ENCODE assay signal across 1 cellular context in genomic region chr20:62776692-62777527, GRCh38.
TF ChIP-seq lines count a peak whose summit lies in the region.

No MANE protein-coding gene starts in this region.

TF ChIP-seq in K562, 482 proteins besides CTCF, POLR2A, EP300 and RAD21 (continued from another document and continues in another):
- 0 out of 4 replicates have a peak, but pooled peaks of 1 of the 2 experiments have one; percentile 59 for TF ChIP-seq BCLAF1 (IDR thresholded peaks at IDR 0.05; ENCODE audit: borderline replicate concordance in 1 of 2, control insufficient read depth in 1 of 2, low read depth in 2 of 2, low read length in 1 of 2)
- TF ChIP-seq ZNF444 (CRISPR knock-in tag; IDR thresholded peaks at IDR 0.05), result no peak
- TF ChIP-seq POLR2AphosphoS5 (IDR thresholded peaks at IDR 0.05; ENCODE audit: control insufficient read depth, insufficient read depth, low read depth, low read length), result peak; percentile 81
- TF ChIP-seq ELF2 (CRISPR knock-in tag; IDR thresholded peaks at IDR 0.05), result no peak
- TF ChIP-seq MCM5 (IDR thresholded peaks at IDR 0.05; ENCODE audit: low read depth), result no peak
- no peak for TF ChIP-seq MCM3 (IDR thresholded peaks at IDR 0.05)
- TF ChIP-seq, protein P1, sequence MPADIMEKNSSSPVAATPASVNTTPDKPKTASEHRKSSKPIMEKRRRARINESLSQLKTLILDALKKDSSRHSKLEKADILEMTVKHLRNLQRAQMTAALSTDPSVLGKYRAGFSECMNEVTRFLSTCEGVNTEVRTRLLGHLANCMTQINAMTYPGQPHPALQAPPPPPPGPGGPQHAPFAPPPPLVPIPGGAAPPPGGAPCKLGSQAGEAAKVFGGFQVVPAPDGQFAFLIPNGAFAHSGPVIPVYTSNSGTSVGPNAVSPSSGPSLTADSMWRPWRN (IDR thresholded peaks at IDR 0.05; ENCODE audit: low read depth), result no peak
- no peak for TF ChIP-seq ZNF134 (CRISPR knock-in tag; conservative IDR thresholded peaks at IDR 0.05)
- TF ChIP-seq, protein P2, sequence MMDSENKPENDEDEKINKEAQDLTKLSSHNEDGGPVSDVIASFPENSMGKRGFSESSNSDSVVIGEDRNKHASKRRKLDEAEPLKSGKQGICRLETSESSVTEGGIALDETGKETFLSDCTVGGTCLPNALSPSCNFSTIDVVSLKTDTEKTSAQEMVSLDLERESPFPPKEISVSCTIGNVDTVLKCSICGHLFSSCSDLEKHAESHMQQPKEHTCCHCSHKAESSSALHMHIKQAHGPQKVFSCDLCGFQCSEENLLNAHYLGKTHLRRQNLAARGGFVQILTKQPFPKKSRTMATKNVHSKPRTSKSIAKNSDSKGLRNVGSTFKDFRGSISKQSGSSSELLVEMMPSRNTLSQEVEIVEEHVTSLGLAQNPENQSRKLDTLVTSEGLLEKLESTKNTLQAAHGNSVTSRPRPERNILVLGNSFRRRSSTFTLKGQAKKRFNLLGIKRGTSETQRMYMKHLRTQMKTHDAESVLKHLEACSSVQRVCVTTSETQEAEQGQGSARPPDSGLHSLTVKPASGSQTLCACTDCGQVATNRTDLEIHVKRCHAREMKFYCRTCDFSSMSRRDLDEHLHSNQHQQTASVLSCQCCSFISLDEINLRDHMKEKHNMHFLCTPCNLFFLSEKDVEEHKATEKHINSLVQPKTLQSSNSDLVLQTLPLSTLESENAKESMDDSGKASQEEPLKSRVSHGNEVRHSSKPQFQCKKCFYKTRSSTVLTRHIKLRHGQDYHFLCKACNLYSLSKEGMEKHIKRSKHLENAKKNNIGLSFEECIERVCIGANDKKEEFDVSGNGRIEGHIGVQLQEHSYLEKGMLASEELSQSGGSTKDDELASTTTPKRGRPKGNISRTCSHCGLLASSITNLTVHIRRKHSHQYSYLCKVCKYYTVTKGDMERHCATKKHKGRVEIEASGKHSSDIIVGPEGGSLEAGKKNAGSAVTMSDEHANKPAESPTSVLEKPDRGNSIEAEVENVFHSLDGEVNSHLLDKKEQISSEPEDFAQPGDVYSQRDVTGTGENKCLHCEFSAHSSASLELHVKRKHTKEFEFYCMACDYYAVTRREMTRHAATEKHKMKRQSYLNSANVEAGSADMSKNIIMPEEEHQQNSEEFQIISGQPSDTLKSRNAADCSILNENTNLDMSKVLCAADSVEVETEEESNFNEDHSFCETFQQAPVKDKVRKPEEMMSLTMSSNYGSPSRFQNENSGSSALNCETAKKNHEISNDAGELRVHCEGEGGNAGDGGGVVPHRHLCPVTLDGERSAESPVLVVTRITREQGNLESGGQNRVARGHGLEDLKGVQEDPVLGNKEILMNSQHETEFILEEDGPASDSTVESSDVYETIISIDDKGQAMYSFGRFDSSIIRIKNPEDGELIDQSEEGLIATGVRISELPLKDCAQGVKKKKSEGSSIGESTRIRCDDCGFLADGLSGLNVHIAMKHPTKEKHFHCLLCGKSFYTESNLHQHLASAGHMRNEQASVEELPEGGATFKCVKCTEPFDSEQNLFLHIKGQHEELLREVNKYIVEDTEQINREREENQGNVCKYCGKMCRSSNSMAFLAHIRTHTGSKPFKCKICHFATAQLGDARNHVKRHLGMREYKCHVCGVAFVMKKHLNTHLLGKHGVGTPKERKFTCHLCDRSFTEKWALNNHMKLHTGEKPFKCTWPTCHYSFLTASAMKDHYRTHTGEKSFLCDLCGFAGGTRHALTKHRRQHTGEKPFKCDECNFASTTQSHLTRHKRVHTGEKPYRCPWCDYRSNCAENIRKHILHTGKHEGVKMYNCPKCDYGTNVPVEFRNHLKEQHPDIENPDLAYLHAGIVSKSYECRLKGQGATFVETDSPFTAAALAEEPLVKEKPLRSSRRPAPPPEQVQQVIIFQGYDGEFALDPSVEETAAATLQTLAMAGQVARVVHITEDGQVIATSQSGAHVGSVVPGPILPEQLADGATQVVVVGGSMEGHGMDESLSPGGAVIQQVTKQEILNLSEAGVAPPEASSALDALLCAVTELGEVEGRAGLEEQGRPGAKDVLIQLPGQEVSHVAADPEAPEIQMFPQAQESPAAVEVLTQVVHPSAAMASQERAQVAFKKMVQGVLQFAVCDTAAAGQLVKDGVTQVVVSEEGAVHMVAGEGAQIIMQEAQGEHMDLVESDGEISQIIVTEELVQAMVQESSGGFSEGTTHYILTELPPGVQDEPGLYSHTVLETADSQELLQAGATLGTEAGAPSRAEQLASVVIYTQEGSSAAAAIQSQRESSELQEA (IDR thresholded peaks at IDR 0.05; ENCODE audit: low read depth), result no peak
- TF ChIP-seq, protein P3, sequence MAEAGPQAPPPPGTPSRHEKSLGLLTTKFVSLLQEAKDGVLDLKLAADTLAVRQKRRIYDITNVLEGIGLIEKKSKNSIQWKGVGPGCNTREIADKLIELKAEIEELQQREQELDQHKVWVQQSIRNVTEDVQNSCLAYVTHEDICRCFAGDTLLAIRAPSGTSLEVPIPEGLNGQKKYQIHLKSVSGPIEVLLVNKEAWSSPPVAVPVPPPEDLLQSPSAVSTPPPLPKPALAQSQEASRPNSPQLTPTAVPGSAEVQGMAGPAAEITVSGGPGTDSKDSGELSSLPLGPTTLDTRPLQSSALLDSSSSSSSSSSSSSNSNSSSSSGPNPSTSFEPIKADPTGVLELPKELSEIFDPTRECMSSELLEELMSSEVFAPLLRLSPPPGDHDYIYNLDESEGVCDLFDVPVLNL (CRISPR knock-in tag; IDR thresholded peaks at IDR 0.05; ENCODE audit: low read depth), result no peak
- peak; percentile 92 for TF ChIP-seq ELF4 (CRISPR knock-in tag; IDR thresholded peaks at IDR 0.05)
- TF ChIP-seq ZNF3 (CRISPR knock-in tag; IDR thresholded peaks at IDR 0.05), result no peak
- TF ChIP-seq ZC3H8 (IDR thresholded peaks at IDR 0.05), result no peak
- TF ChIP-seq, protein P4, sequence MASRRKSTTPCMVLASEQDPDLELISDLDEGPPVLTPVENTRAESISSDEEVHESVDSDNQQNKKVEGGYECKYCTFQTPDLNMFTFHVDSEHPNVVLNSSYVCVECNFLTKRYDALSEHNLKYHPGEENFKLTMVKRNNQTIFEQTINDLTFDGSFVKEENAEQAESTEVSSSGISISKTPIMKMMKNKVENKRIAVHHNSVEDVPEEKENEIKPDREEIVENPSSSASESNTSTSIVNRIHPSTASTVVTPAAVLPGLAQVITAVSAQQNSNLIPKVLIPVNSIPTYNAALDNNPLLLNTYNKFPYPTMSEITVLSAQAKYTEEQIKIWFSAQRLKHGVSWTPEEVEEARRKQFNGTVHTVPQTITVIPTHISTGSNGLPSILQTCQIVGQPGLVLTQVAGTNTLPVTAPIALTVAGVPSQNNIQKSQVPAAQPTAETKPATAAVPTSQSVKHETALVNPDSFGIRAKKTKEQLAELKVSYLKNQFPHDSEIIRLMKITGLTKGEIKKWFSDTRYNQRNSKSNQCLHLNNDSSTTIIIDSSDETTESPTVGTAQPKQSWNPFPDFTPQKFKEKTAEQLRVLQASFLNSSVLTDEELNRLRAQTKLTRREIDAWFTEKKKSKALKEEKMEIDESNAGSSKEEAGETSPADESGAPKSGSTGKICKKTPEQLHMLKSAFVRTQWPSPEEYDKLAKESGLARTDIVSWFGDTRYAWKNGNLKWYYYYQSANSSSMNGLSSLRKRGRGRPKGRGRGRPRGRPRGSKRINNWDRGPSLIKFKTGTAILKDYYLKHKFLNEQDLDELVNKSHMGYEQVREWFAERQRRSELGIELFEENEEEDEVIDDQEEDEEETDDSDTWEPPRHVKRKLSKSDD (conservative IDR thresholded peaks at IDR 0.05; ENCODE audit: low read length), result no peak
- no peak for TF ChIP-seq POU5F1 (IDR thresholded peaks at IDR 0.05; ENCODE audit: borderline replicate concordance, low read depth, low read length, partially characterized antibody)
- no peak for TF ChIP-seq CCAR2 (IDR thresholded peaks at IDR 0.05; ENCODE audit: low read depth, low read length)
- TF ChIP-seq, protein P5, sequence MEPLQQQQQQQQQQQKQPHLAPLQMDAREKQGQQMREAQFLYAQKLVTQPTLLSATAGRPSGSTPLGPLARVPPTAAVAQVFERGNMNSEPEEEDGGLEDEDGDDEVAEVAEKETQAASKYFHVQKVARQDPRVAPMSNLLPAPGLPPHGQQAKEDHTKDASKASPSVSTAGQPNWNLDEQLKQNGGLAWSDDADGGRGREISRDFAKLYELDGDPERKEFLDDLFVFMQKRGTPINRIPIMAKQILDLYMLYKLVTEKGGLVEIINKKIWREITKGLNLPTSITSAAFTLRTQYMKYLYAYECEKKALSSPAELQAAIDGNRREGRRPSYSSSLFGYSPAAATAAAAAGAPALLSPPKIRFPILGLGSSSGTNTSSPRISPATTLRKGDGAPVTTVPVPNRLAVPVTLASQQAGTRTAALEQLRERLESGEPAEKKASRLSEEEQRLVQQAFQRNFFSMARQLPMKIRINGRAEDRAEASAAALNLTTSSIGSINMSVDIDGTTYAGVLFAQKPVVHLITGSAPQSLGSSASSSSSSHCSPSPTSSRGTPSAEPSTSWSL (CRISPR knock-in tag; IDR thresholded peaks at IDR 0.05; ENCODE audit: borderline replicate concordance), result no peak
- TF ChIP-seq CHD2 (IDR thresholded peaks at IDR 0.05; ENCODE audit: low read depth, low read length), result no peak
- TF ChIP-seq BHLHE40 (IDR thresholded peaks at IDR 0.05; ENCODE audit: low read length), result no peak
- TF ChIP-seq, protein P6, sequence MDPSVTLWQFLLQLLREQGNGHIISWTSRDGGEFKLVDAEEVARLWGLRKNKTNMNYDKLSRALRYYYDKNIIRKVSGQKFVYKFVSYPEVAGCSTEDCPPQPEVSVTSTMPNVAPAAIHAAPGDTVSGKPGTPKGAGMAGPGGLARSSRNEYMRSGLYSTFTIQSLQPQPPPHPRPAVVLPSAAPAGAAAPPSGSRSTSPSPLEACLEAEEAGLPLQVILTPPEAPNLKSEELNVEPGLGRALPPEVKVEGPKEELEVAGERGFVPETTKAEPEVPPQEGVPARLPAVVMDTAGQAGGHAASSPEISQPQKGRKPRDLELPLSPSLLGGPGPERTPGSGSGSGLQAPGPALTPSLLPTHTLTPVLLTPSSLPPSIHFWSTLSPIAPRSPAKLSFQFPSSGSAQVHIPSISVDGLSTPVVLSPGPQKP (CRISPR knock-in tag; IDR thresholded peaks at IDR 0.05), result no peak
- peak; percentile 63; the same call in 1 of the 2 replicates for TF ChIP-seq JUND (IDR thresholded peaks at IDR 0.05; ENCODE audit: borderline replicate concordance, low read depth, low read length)
- peak; percentile 31; the same call in 1 of the 3 replicates for TF ChIP-seq JUND (tag; IDR thresholded peaks at IDR 0.05; ENCODE audit: borderline replicate concordance, low read depth, low read length)
- TF ChIP-seq SMARCE1 (IDR thresholded peaks at IDR 0.05), result peak; percentile 54
- TF ChIP-seq TRIM25 (IDR thresholded peaks at IDR 0.05; ENCODE audit: borderline replicate concordance), result 0 out of 2 replicates have a peak, but pooled peaks have one; percentile 39
- peak; percentile 75 for TF ChIP-seq DPF2 (IDR thresholded peaks at IDR 0.05)
- TF ChIP-seq NCOA6 (IDR thresholded peaks at IDR 0.05), result no peak
- TF ChIP-seq KAT2B (IDR thresholded peaks at IDR 0.05; ENCODE audit: low read depth, low read length), result no peak
- TF ChIP-seq ZNF347 (CRISPR knock-in tag; IDR thresholded peaks at IDR 0.05; ENCODE audit: low read depth), result no peak
- TF ChIP-seq NONO (IDR thresholded peaks at IDR 0.05; ENCODE audit: low read depth in 2 of 2, low read length in 1 of 2), result 0 out of 4 replicates have a peak, but pooled peaks of 1 of the 2 experiments have one; percentile 21
